Comparison of ENCODE assay signal across 19 cellular contexts in genomic region chr7:46955526-46955925, GRCh38.
DNase-seq lines count a peak whose midpoint lies in the region; ATAC-seq and TF ChIP-seq lines count a peak whose summit lies in the region.
"Had no signal": no experiment of that assay in that cellular context is flagged by ENCODE, and none has a peak within 500 bp of the region (broad histone marks: within the 10 kb centered on the region; RNA-seq: fewer than 3 reads in every experiment).

No MANE protein-coding gene starts in this region.

- intact Hi-C loops in left colon (cut with DNase I, micrococcal nuclease) = no loop called here

- peak; percentile 80 for DNase-seq in AG10803 (ENCODE audit: low read depth)
- DNase-seq in amniotic epithelial cell (ENCODE audit: low read depth) = peak; percentile 48
- peak; percentile 14 for DNase-seq in fibroblast of mammary gland (ENCODE audit: low read depth)
- DNase-seq in mesothelial cell of epicardium (ENCODE audit: low spot score in 2 of 2, unreplicated experiment in 2 of 2) = no peak
- no peak for DNase-seq in left colon
- DNase-seq in activated effector memory CD4-positive, alpha-beta T cell treated with Interleukin-2 at 50 U/mL for 16 hours = no peak
- no peak for DNase-seq in COR-L47 (lab: John Stamatoyannopoulos, UW)
- DNase-seq: 8988T; ACHN; C1 segment of cervical spinal cord; Caco-2; CD4-positive, alpha-beta memory T cell; DMS79; EL; GDM1; H9 had no signal

- H3K4me1 Mint-ChIP-seq in mesothelial cell of epicardium = peaks cover 55% of the 10 kb centered on the region
- H3K4me1 Mint-ChIP-seq: CD4-positive, alpha-beta memory T cell; GM23338; H9 had no signal

- H3K27me3 Mint-ChIP-seq in mesothelial cell of epicardium (ENCODE audit: low read depth) = no peaks in the 10 kb centered on the region
- H3K27me3 Mint-ChIP-seq: CD4-positive, alpha-beta memory T cell had no signal

- peak overlapping the region; percentile 87 for H3K27ac Mint-ChIP-seq in mesothelial cell of epicardium
- H3K27ac Mint-ChIP-seq: CD4-positive, alpha-beta memory T cell; GM23338; H9 had no signal

- TF ChIP-seq CTCF in AG10803 (conservative IDR thresholded peaks at IDR 0.05; ENCODE audit: low read length) (no peak), fibroblast of mammary gland (conservative IDR thresholded peaks at IDR 0.05; ENCODE audit: control insufficient read depth, insufficient read depth, low read depth, low read length) (no peak), mesothelial cell of epicardium (IDR thresholded peaks at IDR 0.05; ENCODE audit: unreplicated experiment) (no peak)

- ATAC-seq in left colon = no peak
- ATAC-seq: A549, GM23338, HCT116 had no signal

- no peak overlapping the region for H3K4me3 Mint-ChIP-seq in mesothelial cell of epicardium
- H3K4me3 Mint-ChIP-seq: CD4-positive, alpha-beta memory T cell; GM23338; H9 had no signal

- H3K9me3 Mint-ChIP-seq in mesothelial cell of epicardium = peaks cover 22% of the 10 kb centered on the region

- H3K4me3 ChIP-seq in AG10803 (ENCODE audit: low read length) = no peak overlapping the region
- H3K4me3 ChIP-seq in fibroblast of mammary gland (ENCODE audit: control insufficient read depth, low read depth, low read length) = no peak overlapping the region
- H3K4me3 ChIP-seq: A549, GM23338 had no signal

- H3K36me3 Mint-ChIP-seq in mesothelial cell of epicardium = peaks cover 16% of the 10 kb centered on the region

Comparison
In these comparisons a context has a peak if more than half of its experiments do, and no peak if none do; other contexts are left out.
1. DNase-seq: peak in AG10803 (single experiment), amniotic epithelial cell (single experiment) and fibroblast of mammary gland (single experiment); none in mesothelial cell of epicardium (0 of 2), left colon (0 of 2), activated effector memory CD4-positive, alpha-beta T cell treated with Interleukin-2 at 50 U/mL for 16 hours (single experiment) and COR-L47 (single experiment).